Comparison of ENCODE assay signal across 19 cellular contexts in the genomic region with DNA sequence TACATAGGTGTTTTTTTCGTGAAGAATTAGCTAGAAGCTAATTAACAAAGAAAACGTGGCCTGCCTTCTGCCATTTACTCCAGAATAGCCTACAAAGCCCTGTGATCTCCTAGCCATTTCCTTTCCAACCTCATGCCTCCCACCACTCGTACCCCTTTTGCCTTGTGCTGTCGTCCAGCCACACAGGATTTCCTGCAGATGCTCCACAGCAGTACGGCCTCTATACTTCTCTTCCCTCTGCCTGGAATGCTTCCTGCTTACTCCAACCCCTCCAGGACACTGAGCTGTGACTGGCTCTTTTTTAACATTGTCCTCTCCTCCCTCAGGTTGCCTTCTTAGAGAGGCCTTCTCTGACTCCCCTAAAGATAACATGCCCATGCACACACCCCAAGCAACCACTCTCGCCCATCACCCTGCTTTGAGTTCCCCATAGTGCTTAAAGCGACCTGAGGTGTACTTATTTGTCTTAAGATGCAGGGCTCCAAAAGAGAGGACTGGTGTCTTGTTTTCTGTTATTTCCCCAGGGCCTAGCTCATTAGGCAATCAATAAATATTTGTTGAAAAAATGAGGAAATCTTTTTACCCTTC. TPM values are rescaled to one million over a fixed set of nuclear protein-coding genes. Genes with fewer than 3 reads are reported as not detected.
DNase-seq lines count a peak whose midpoint lies in the region; ATAC-seq, FAIRE-seq and TF ChIP-seq lines count a peak whose summit lies in the region.
"Had no signal": no experiment of that assay in that cellular context is flagged by ENCODE, and none has a peak within 500 bp of the region (broad histone marks: within the 10 kb centered on the region; RNA-seq: fewer than 3 reads in every experiment).

No MANE protein-coding gene starts in this region.

- no peak for DNase-seq in stimulated activated naive CD8-positive, alpha-beta T cell treated with anti-CD3 and anti-CD28 coated beads, Interleukin-15, Interleukin-2, amounts not matched to agents 100 U/mL and 50 U/mL, for 24 hours
- DNase-seq in activated CD8-positive, alpha-beta T cell treated with anti-CD3 and anti-CD28 coated beads, Interleukin-2, amount 10 ng/mL, durations not matched to agents 7 days and 5 days: no peak
- DNase-seq in H1 (ENCODE audit: low read depth in 1 of 2, low spot score in 2 of 2): no peak
- no peak for DNase-seq in upper lobe of right lung
- DNase-seq in sciatic nerve (ENCODE audit: low spot score): no peak
- no peak for DNase-seq in G401 (ENCODE audit: low spot score)
- no peak for DNase-seq in retina
- DNase-seq: activated CD4-positive, alpha-beta T cell treated with anti-CD3 and anti-CD28 coated beads, Interleukin-2, amount 50 U/mL, for 4 hours; effector CD4-positive, alpha-beta T cell; MG63; NCI-H1694; NCI-H446; Right ventricle myocardium superior; stimulated activated CD4-positive, alpha-beta T cell treated with anti-CD3 and anti-CD28 coated beads, Interleukin-4, amount 100 ng/mL, for 1 hour; stimulated activated CD8-positive, alpha-beta memory T cell treated with anti-CD3 and anti-CD28 coated beads, Interleukin-4, amount 100 ng/mL, for 48 hours; T-helper 9 cell; thyroid gland had no signal

- TF ChIP-seq RAD21 in H1 (IDR thresholded peaks at IDR 0.05 in 1 of 2, conservative IDR thresholded peaks at IDR 0.05 in 1 of 2; ENCODE audit: low read depth in 2 of 2, low read length in 2 of 2): no peak

- no peak overlapping the region for H3K18ac ChIP-seq in H1 (ENCODE audit: extremely low read depth, low read length)

- H3K23me2 ChIP-seq in H1 (ENCODE audit: low read depth, low read length): no peaks in the 10 kb centered on the region

- H3K9ac ChIP-seq in H1 (replicated peaks in 1 of 4; ENCODE audit: extremely low read depth in 1 of 4, low read depth in 3 of 4, low read length in 3 of 4): no peak overlapping the region

- H3K4me2 ChIP-seq in H1 (ENCODE audit: insufficient read depth in 1 of 2, low read depth in 2 of 2, low read length in 2 of 2): no peak overlapping the region

- no peaks in the 10 kb centered on the region for H3K9me3 Mint-ChIP-seq in stimulated activated naive CD8-positive, alpha-beta T cell treated with anti-CD3 and anti-CD28 coated beads, Interleukin-15, Interleukin-2, amounts not matched to agents 100 ng/mL and 50 ng/mL, for 24 hours
- H3K9me3 Mint-ChIP-seq in activated CD8-positive, alpha-beta T cell treated with anti-CD3 and anti-CD28 coated beads, Interleukin-2, amount 10 ng/mL, durations not matched to agents 7 days and 5 days (ENCODE audit: insufficient read depth): no peaks in the 10 kb centered on the region

- H3K36me3 ChIP-seq in H1 (ENCODE audit: control insufficient read depth in 2 of 4, insufficient read depth in 4 of 4, low read length in 3 of 4): peaks cover 0 to 4% (median 2%) of the 10 kb centered on the region in 4 experiments; a peak in 2 of 8 replicates
- H3K36me3 ChIP-seq in upper lobe of right lung: peaks cover 71% of the 10 kb centered on the region
- H3K36me3 ChIP-seq: thyroid gland had no signal

- H4K91ac ChIP-seq in H1 (replicated peaks; ENCODE audit: insufficient read length, low read length): no peak overlapping the region

- no peak for TF ChIP-seq POLR2A in H1 (IDR thresholded peaks at IDR 0.05; ENCODE audit: control extremely low read depth in 1 of 2, low read depth in 2 of 2, low read length in 2 of 2)

- peaks cover 0 to 2% of the 10 kb centered on the region in 2 experiments for H4K20me1 ChIP-seq in H1 (replicated peaks in 1 of 2; ENCODE audit: control insufficient read depth in 1 of 2, insufficient read depth in 2 of 2, low read length in 2 of 2)

- ATAC-seq in stimulated activated naive CD8-positive, alpha-beta T cell treated with anti-CD3 and anti-CD28 coated beads, Interleukin-15, Interleukin-2, amounts not matched to agents 100 U/mL and 50 U/mL, for 24 hours: no peak
- ATAC-seq in activated CD8-positive, alpha-beta T cell treated with anti-CD3 and anti-CD28 coated beads, Interleukin-2, amount 10 ng/mL, durations not matched to agents 7 days and 5 days: no peak
- ATAC-seq in upper lobe of right lung (peak; percentile 27), sciatic nerve (no peak)

- H3K4me3 Mint-ChIP-seq in stimulated activated naive CD8-positive, alpha-beta T cell treated with anti-CD3 and anti-CD28 coated beads, Interleukin-15, Interleukin-2, amounts not matched to agents 100 ng/mL and 50 ng/mL, for 24 hours: no peak overlapping the region
- H3K4me3 Mint-ChIP-seq in activated CD8-positive, alpha-beta T cell treated with anti-CD3 and anti-CD28 coated beads, Interleukin-2, amount 10 ng/mL, durations not matched to agents 7 days and 5 days: no peak overlapping the region

- no peak overlapping the region for H2BK20ac ChIP-seq in H1 (ENCODE audit: low read length)

- H3K27me3 ChIP-seq in H1 (replicated peaks in 1 of 4; ENCODE audit: control insufficient read depth in 3 of 4, extremely low read depth in 1 of 4, insufficient read depth in 3 of 4, low read length in 3 of 4) (no peaks in the 10 kb centered on the region), upper lobe of right lung (no peaks in the 10 kb centered on the region)
- H3K27me3 ChIP-seq: MG63, thyroid gland had no signal

- no peak overlapping the region for H3K4me3 ChIP-seq in H1 (ENCODE audit: extremely low read depth in 1 of 4, insufficient read depth in 2 of 4, low read depth in 3 of 4, low read length in 4 of 4)
- H3K4me3 ChIP-seq in upper lobe of right lung: no peak overlapping the region
- H3K4me3 ChIP-seq: MG63, thyroid gland had no signal

- no peak overlapping the region for H2AK5ac ChIP-seq in H1 (ENCODE audit: low read depth, low read length)

- H3K27ac Mint-ChIP-seq in stimulated activated naive CD8-positive, alpha-beta T cell treated with anti-CD3 and anti-CD28 coated beads, Interleukin-15, Interleukin-2, amounts not matched to agents 100 ng/mL and 50 ng/mL, for 24 hours: peak overlapping the region; percentile 76
- H3K27ac Mint-ChIP-seq in activated CD8-positive, alpha-beta T cell treated with anti-CD3 and anti-CD28 coated beads, Interleukin-2, amount 10 ng/mL, durations not matched to agents 7 days and 5 days: peak overlapping the region; percentile 27

- POLR2A ChIA-PET in activated CD8-positive, alpha-beta T cell treated with anti-CD3 and anti-CD28 coated beads, Interleukin-2, amount 10 ng/mL, durations not matched to agents 7 days and 5 days (lab: Charles Lee): interaction anchor here (1.3 kb wide), 1 partner anchor 33 kb away, joined by 5 read pairs; a partner anchor contains a TSS
- POLR2A ChIA-PET in H1 (lab: Charles Lee; ENCODE audit: partially characterized antibody): interaction anchor here (0.6 to 1.0 kb wide), 3 partner anchors 12 to 728 kb away, joined by 3 to 5 read pairs (median 3); a partner anchor contains a TSS

- H3K36me3 Mint-ChIP-seq in stimulated activated naive CD8-positive, alpha-beta T cell treated with anti-CD3 and anti-CD28 coated beads, Interleukin-15, Interleukin-2, amounts not matched to agents 100 ng/mL and 50 ng/mL, for 24 hours (ENCODE audit: low read depth): peaks cover 46% of the 10 kb centered on the region
- peaks cover 48% of the 10 kb centered on the region for H3K36me3 Mint-ChIP-seq in activated CD8-positive, alpha-beta T cell treated with anti-CD3 and anti-CD28 coated beads, Interleukin-2, amount 10 ng/mL, durations not matched to agents 7 days and 5 days (ENCODE audit: low read depth)

- H3K56ac ChIP-seq in H1 (replicated peaks; ENCODE audit: insufficient read length, low read depth, low read length): no peak overlapping the region

- H3K27ac ChIP-seq in H1 (ENCODE audit: low read depth, low read length) (no peak overlapping the region), upper lobe of right lung (no peak overlapping the region)
- H3K27ac ChIP-seq: thyroid gland had no signal

- H3K79me2 ChIP-seq in H1 (ENCODE audit: control insufficient read depth in 1 of 2, insufficient read depth in 2 of 2, low read length in 2 of 2): no peaks in the 10 kb centered on the region

- no peak for TF ChIP-seq EP300 in H1 (IDR thresholded peaks at IDR 0.05; ENCODE audit: borderline replicate concordance in 1 of 2, low read depth in 2 of 2, low read length in 2 of 2)

- intact Hi-C loops in upper lobe of right lung (cut with DNase I) (no loop called here), sciatic nerve (cut with DNase I) (no loop called here)

- peaks cover 55% of the 10 kb centered on the region for H3K4me1 Mint-ChIP-seq in stimulated activated naive CD8-positive, alpha-beta T cell treated with anti-CD3 and anti-CD28 coated beads, Interleukin-15, Interleukin-2, amounts not matched to agents 100 ng/mL and 50 ng/mL, for 24 hours (ENCODE audit: low read depth)
- H3K4me1 Mint-ChIP-seq in activated CD8-positive, alpha-beta T cell treated with anti-CD3 and anti-CD28 coated beads, Interleukin-2, amount 10 ng/mL, durations not matched to agents 7 days and 5 days (ENCODE audit: low read depth): peaks cover 40% of the 10 kb centered on the region

- H3K4me1 ChIP-seq in H1 (replicated peaks in 1 of 4; ENCODE audit: control insufficient read depth in 3 of 4, insufficient read depth in 4 of 4, low read length in 3 of 4): peaks cover 0 to 3% (median 1%) of the 10 kb centered on the region in 4 experiments; a peak in 2 of 7 replicates
- H3K4me1 ChIP-seq in upper lobe of right lung: no peaks in the 10 kb centered on the region

- H3K23ac ChIP-seq in H1 (ENCODE audit: insufficient read length): no peak overlapping the region

- WGBS in H1 (ENCODE audit: extremely low coverage in 1 of 2, insufficient coverage in 1 of 2, insufficient read length in 1 of 2, insufficient replicate concordance in 2 of 2, low coverage in 1 of 2, low lambda C conversion rate in 2 of 2, missing lambda C conversion rate in 1 of 2), 2 experiments: 72% methylated on average over 7 of the region's 7 CpGs; no CpG with 5 or more reads in 1 of the 2 experiments

- no peak for TF ChIP-seq CTCF in H1 (IDR thresholded peaks at IDR 0.05; ENCODE audit: control extremely low read depth in 1 of 3, insufficient read depth in 1 of 3, low read depth in 1 of 3, low read length in 3 of 3)
- TF ChIP-seq CTCF in upper lobe of right lung (IDR thresholded peaks at IDR 0.05): no peak

- no peak overlapping the region for H3K14ac ChIP-seq in H1 (ENCODE audit: insufficient read length)

- no peak for FAIRE-seq in H1 (lab: Jason Lieb, UNC)
- FAIRE-seq: bronchial epithelial cell had no signal

- H3K4ac ChIP-seq in H1 (replicated peaks; ENCODE audit: insufficient read length, low read depth, low read length): peak overlapping the region; percentile 14

- no peak overlapping the region for H2AFZ ChIP-seq in H1 (ENCODE audit: low read length)

- H2BK5ac ChIP-seq in H1 (ENCODE audit: low read depth, low read length): no peak overlapping the region

- H4K5ac ChIP-seq in H1 (ENCODE audit: insufficient read length, low read depth, low read length): no peak overlapping the region

- H4K8ac ChIP-seq in H1 (ENCODE audit: extremely low read depth, insufficient read depth, low read length): no peak overlapping the region

- in situ Hi-C loops in G401 (cut with HindIII; ENCODE audit: low sequenced_read_pairs): no loop called here

- H2BK12ac ChIP-seq in H1 (ENCODE audit: low read depth, low read length): no peak overlapping the region

- H3K9me3 ChIP-seq in H1 (ENCODE audit: insufficient read depth in 2 of 2, low read depth in 1 of 2, low read length in 1 of 2) (no peaks in the 10 kb centered on the region), upper lobe of right lung (no peaks in the 10 kb centered on the region)
- H3K9me3 ChIP-seq: MG63, thyroid gland had no signal

- H3K27me3 Mint-ChIP-seq in stimulated activated naive CD8-positive, alpha-beta T cell treated with anti-CD3 and anti-CD28 coated beads, Interleukin-15, Interleukin-2, amounts not matched to agents 100 ng/mL and 50 ng/mL, for 24 hours: no peaks in the 10 kb centered on the region
- no peaks in the 10 kb centered on the region for H3K27me3 Mint-ChIP-seq in activated CD8-positive, alpha-beta T cell treated with anti-CD3 and anti-CD28 coated beads, Interleukin-2, amount 10 ng/mL, durations not matched to agents 7 days and 5 days (ENCODE audit: low read depth)

- no peak overlapping the region for H2BK15ac ChIP-seq in H1 (ENCODE audit: low read length)

- peaks cover 5% of the 10 kb centered on the region; the same call in 1 of the 2 replicates for H3K79me1 ChIP-seq in H1 (ENCODE audit: low read depth, low read length)

- H2BK120ac ChIP-seq in H1 (replicated peaks; ENCODE audit: low read depth, low read length): no peak overlapping the region

- CTCF ChIA-PET in activated CD8-positive, alpha-beta T cell treated with anti-CD3 and anti-CD28 coated beads, Interleukin-2, amount 10 ng/mL, durations not matched to agents 7 days and 5 days (lab: Charles Lee): interaction anchor here (1.4 to 12.8 kb wide), 3 partner anchors 10 to 85 kb away, joined by 5 to 160 read pairs (median 6); a partner anchor contains a TSS
- CTCF ChIA-PET in H1 (lab: Charles Lee; ENCODE audit: partially characterized antibody): interaction anchor here (0.6 to 1.7 kb wide), 4 partner anchors 11 to 223 kb away, joined by 3 to 4 read pairs (median 4); no protein-coding TSS in a partner anchor

RNA-seq across cellular contexts. Expression of a gene that starts 32.7 kb away (rescaled TPM):
- 10 to 100 TPM; 67.9 to 69.0 TPM for total RNA-seq in activated CD8-positive, alpha-beta T cell treated with anti-CD3 and anti-CD28 coated beads, Interleukin-2, amount 10 ng/mL, durations not matched to agents 7 days and 5 days
- total RNA-seq in H1 (2021; fragmentation: NEBNext Ultra II Directional; extraction: Animal tissue kit (Norgen Biotek cat#: 25700)): 12.2 and 13.4 TPM in 2 replicates
- 2.0 and 2.2 TPM in 2 replicates for polyA plus RNA-seq in H1 (2011; rRNA removed)
- 4.4 TPM for polyA plus RNA-seq in H1 (2011; cell fraction: cytosol; rRNA removed)
- polyA plus RNA-seq in H1 (2011; cell fraction: nucleus; rRNA removed): 1.7 TPM
- 5.0 to 13.6 TPM (median 5.5 TPM) in 4 replicates for polyA plus RNA-seq in H1 (2012, experiment 1 of 2)
- polyA plus RNA-seq in H1 (2012, experiment 2 of 2): 1.9 TPM
- polyA plus RNA-seq in H1 (2013, experiment 1 of 2): 6.3 TPM
- 6.4 TPM for polyA plus RNA-seq in H1 (2013, experiment 2 of 2)
- polyA minus RNA-seq in H1 (2011; rRNA and poly(A)+ RNA removed): 2.3 and 2.6 TPM in 2 replicates
- polyA minus RNA-seq in H1 (2011; cell fraction: cytosol; rRNA and poly(A)+ RNA removed): 3.7 TPM
- polyA minus RNA-seq in H1 (2011; cell fraction: nucleus; rRNA and poly(A)+ RNA removed): 3.8 TPM
- total RNA-seq in upper lobe of right lung (35.4 TPM), sciatic nerve (19.3 TPM)
- total RNA-seq in G401 (2014; rRNA removed; shearing (Covaris generic)): 146 and 170 TPM in 2 replicates
